ENCODE assay signal across 13 cellular contexts in genomic region chr1:9894115-9894514, GRCh38. TPM values are rescaled to one million over a fixed set of nuclear protein-coding genes. Genes with fewer than 3 reads are reported as not detected.
DNase-seq lines count a peak whose midpoint lies in the region; ATAC-seq and TF ChIP-seq lines count a peak whose summit lies in the region.
"Had no signal": no experiment of that assay in that cellular context is flagged by ENCODE, and none has a peak within 500 bp of the region (broad histone marks: within the 10 kb centered on the region; RNA-seq: fewer than 3 reads in every experiment).

No MANE protein-coding gene starts in this region.

- H3K36me3 ChIP-seq in A673 (ENCODE audit: insufficient read depth, low read length, poor library complexity, severe bottlenecking) (no peaks in the 10 kb centered on the region), mammary epithelial cell (ENCODE audit: insufficient read depth, low read length) (no peaks in the 10 kb centered on the region)
- H3K36me3 ChIP-seq: ascending aorta had no signal

- WGBS in mammary epithelial cell (ENCODE audit: low coverage, missing lambda C conversion rate) = 35% methylated on average over 3 of the region's 3 CpGs

- H3K27ac ChIP-seq in A673 (ENCODE audit: low read depth, low read length, poor library complexity, severe bottlenecking) = peak overlapping the region; percentile 65
- H3K27ac ChIP-seq in mammary epithelial cell (ENCODE audit: insufficient read depth, low read depth, low read length) = peak overlapping the region; percentile 85
- H3K27ac ChIP-seq: ascending aorta had no signal

- intact Hi-C loops in A673 (cut with micrococcal nuclease; ENCODE audit: unreplicated experiment) (no loop called here), mammary epithelial cell (cut with micrococcal nuclease) (loop anchor here (5.0 kb wide), 1 partner anchor 48 kb away; the partner anchor contains the start of genes LZIC and NMNAT1)

- dilution Hi-C loops in mammary epithelial cell (cut with HindIII; ENCODE audit: low sequenced_read_pairs) = loop anchor here (5.0 kb wide), 2 partner anchors 68 to 72 kb away; partner anchors contain the start of gene CLSTN1

- TF ChIP-seq CTCF in A673 (conservative IDR thresholded peaks at IDR 0.05; ENCODE audit: low read depth, low read length) = no peak
- no peak for TF ChIP-seq CTCF in mammary epithelial cell (conservative IDR thresholded peaks at IDR 0.05 in 1 of 2, IDR thresholded peaks at IDR 0.05 in 1 of 2; ENCODE audit: extremely low read depth in 1 of 2, insufficient read depth in 1 of 2, low read depth in 1 of 2, low read length in 2 of 2)
- TF ChIP-seq CTCF in nephron (IDR thresholded peaks at IDR 0.05; ENCODE audit: unreplicated experiment in 3 of 3) = no peak
- no peak for TF ChIP-seq CTCF in GM20000 (IDR thresholded peaks at IDR 0.05; ENCODE audit: extremely low read depth, missing control alignments)

- POLR2A ChIA-PET in A673 (lab: Charles Lee; ENCODE audit: low non-redundant PET) = interaction anchor here (0.6 kb wide), 1 partner anchor 85 kb away, joined by 20 read pairs; no protein-coding TSS in a partner anchor

- H2AFZ ChIP-seq in mammary epithelial cell (ENCODE audit: low read depth, low read length) = no peak overlapping the region

- CTCF ChIA-PET in A673 (lab: Charles Lee) (interaction anchor here (0.7 to 0.8 kb wide), 2 partner anchors 16 to 44 kb away, joined by 6 read pairs; no protein-coding TSS in a partner anchor), mammary epithelial cell (lab: Charles Lee; ENCODE audit: low non-redundant PET) (no interaction called here)

- no peaks in the 10 kb centered on the region for H3K9me3 ChIP-seq in A673 (ENCODE audit: low read depth, low read length, poor library complexity, severe bottlenecking)
- H3K9me3 ChIP-seq in mammary epithelial cell (replicated peaks; ENCODE audit: insufficient read depth, low read length) = no peaks in the 10 kb centered on the region
- H3K9me3 ChIP-seq: ascending aorta had no signal

- H3K27me3 ChIP-seq in A673 (replicated peaks; ENCODE audit: insufficient read depth, low read depth, low read length, poor library complexity) (no peaks in the 10 kb centered on the region), mammary epithelial cell (ENCODE audit: insufficient read depth, low read length) (no peaks in the 10 kb centered on the region)
- H3K27me3 ChIP-seq: ascending aorta had no signal

- H3K9me3 Mint-ChIP-seq in nephron = no peaks in the 10 kb centered on the region
- H3K9me3 Mint-ChIP-seq: activated T-cell treated with anti-CD3 and anti-CD28 coated beads, Interleukin-2, amount 50 U/mL, for 24 hours had no signal

- H3K36me3 Mint-ChIP-seq in nephron (ENCODE audit: low read depth) = peaks cover 3% of the 10 kb centered on the region

- peaks cover 5% of the 10 kb centered on the region for H3K27me3 Mint-ChIP-seq in nephron (ENCODE audit: low read depth)
- H3K27me3 Mint-ChIP-seq: activated T-cell treated with anti-CD3 and anti-CD28 coated beads, Interleukin-2, amount 50 U/mL, for 24 hours had no signal

- H3K4me1 Mint-ChIP-seq in nephron = peaks cover 42% of the 10 kb centered on the region

- H3K4me3 Mint-ChIP-seq in nephron = no peak overlapping the region
- H3K4me3 Mint-ChIP-seq: activated T-cell treated with anti-CD3 and anti-CD28 coated beads, Interleukin-2, amount 50 U/mL, for 24 hours had no signal

- peak overlapping the region; percentile 48 to 93 (median 80) for H3K27ac Mint-ChIP-seq in nephron
- H3K27ac Mint-ChIP-seq: activated T-cell treated with anti-CD3 and anti-CD28 coated beads, Interleukin-2, amount 50 U/mL, for 24 hours had no signal

- H3K4me1 ChIP-seq in A673 (ENCODE audit: insufficient read depth, low read length, poor library complexity, severe bottlenecking) (peaks cover 47% of the 10 kb centered on the region), mammary epithelial cell (ENCODE audit: insufficient read depth, low read length) (peaks cover 58% of the 10 kb centered on the region)

- BruUV-seq in A673 (replicated peaks; lab: Mats Ljungman, UMichigan) (no TSS peak), mammary epithelial cell (replicated peaks; lab: Mats Ljungman, UMichigan) (no TSS peak)

- peak overlapping the region; percentile 50 for H3K9ac ChIP-seq in mammary epithelial cell (ENCODE audit: insufficient read depth, low read length)

- in situ Hi-C loops in KBM-7 (cut with MboI; ENCODE audit: low pct_unique_long_range_greater_than_20kb, low sequenced_read_pairs) = no loop called here
- in situ Hi-C loops in mammary epithelial cell (cut with MboI; ENCODE audit: low sequenced_read_pairs in 2 of 2) = no loop called here

- peak overlapping the region; percentile 84 for H3K4me2 ChIP-seq in mammary epithelial cell (ENCODE audit: insufficient read depth, low read depth, low read length)

- H4K20me1 ChIP-seq in mammary epithelial cell (ENCODE audit: insufficient read depth, low read length) = no peaks in the 10 kb centered on the region

- H3K4me3 ChIP-seq in A673 (ENCODE audit: low read depth, low read length, poor library complexity, severe bottlenecking) (no peak overlapping the region), mammary epithelial cell (replicated peaks in 1 of 3; ENCODE audit: insufficient read depth in 1 of 3, low read depth in 2 of 3, low read length in 3 of 3) (peak overlapping the region in 1 of 3 experiments; percentile 30)
- H3K4me3 ChIP-seq: ascending aorta had no signal

- H3K79me2 ChIP-seq in mammary epithelial cell (ENCODE audit: insufficient read depth, low read length) = peaks cover 22% of the 10 kb centered on the region

- DNase-seq in A673 (ENCODE audit: low spot score) (no peak), KBM-7 (peak; percentile 16), mammary epithelial cell (peak; percentile 53), RPMI8226 (no peak), GM20000 (ENCODE audit: low spot score) (no peak)
- no peak for DNase-seq in effector CD8-positive, alpha-beta T cell (lab: John Stamatoyannopoulos, UW)
- DNase-seq: activated CD4-positive, CD25-positive, alpha-beta regulatory T cell treated with anti-CD3 and anti-CD28 coated beads, Interleukin-2, amount 50 U/mL, for 72 hours; activated T-cell treated with anti-CD3 and anti-CD28 coated beads, Interleukin-2, amount 50 U/mL, for 24 hours; NCI-H1048; NCI-H510A had no signal

- no peak for ATAC-seq in GM19328 (IDR thresholded peaks at IDR 0.05; ENCODE audit: unreplicated experiment)

RNA-seq across cellular contexts. Expression of gene CTNNBIP1, which starts 16.0 kb away (rescaled TPM):
- total RNA-seq in A673 (2021) (14.6 and 22.0 TPM in 2 replicates), mammary epithelial cell (100 to 1,000 TPM in 1 of 2 donors, 10 to 100 TPM in 1; 54.7 to 103 TPM)
- 138 TPM for polyA plus RNA-seq in mammary epithelial cell
- polyA minus RNA-seq in mammary epithelial cell = 108 TPM

RNA-seq across cellular contexts. Expression of gene LZIC, which starts 49.1 kb away (rescaled TPM):
- total RNA-seq in A673 (2021) (53.7 and 56.5 TPM in 2 replicates), mammary epithelial cell (10 to 100 TPM; 19.8 to 30.6 TPM)
- 14.5 TPM for polyA plus RNA-seq in mammary epithelial cell
- 11.8 TPM for polyA minus RNA-seq in mammary epithelial cell

RNA-seq across cellular contexts. Expression of gene NMNAT1, which starts 49.2 kb away (rescaled TPM):
- total RNA-seq in A673 (2021) = 4.3 and 4.5 TPM in 2 replicates
- total RNA-seq in mammary epithelial cell = 10 to 100 TPM in 1 of 2 donors, 1 to 10 TPM in 1; 9.7 to 11.1 TPM
- 9.4 TPM for polyA plus RNA-seq in mammary epithelial cell
- 9.1 TPM for polyA minus RNA-seq in mammary epithelial cell

Comparison
In these comparisons a context has a peak if more than half of its experiments do, and no peak if none do; other contexts are left out.
1. DNase-seq: peak in KBM-7 (single experiment) and mammary epithelial cell (single experiment); none in A673 (single experiment), RPMI8226 (single experiment), GM20000 (single experiment) and effector CD8-positive, alpha-beta T cell (single experiment).